Comparison of ENCODE assay signal across 1 cellular context in genomic region chr7:100478966-100479660, GRCh38.
TF ChIP-seq lines count a peak whose summit lies in the region.

TSC22D4 (minus strand) TSS chr7:100479214; CDS start chr7:100478038, 1,176 bp downstream.

TF ChIP-seq in HepG2, 621 proteins besides CTCF, POLR2A, EP300 and RAD21 (continued from another document and continues in another):
- TF ChIP-seq ZNF766 (CRISPR knock-in tag; IDR thresholded peaks at IDR 0.05; ENCODE audit: borderline replicate concordance) (0 out of 2 replicates have a peak, but pooled peaks have one; percentile 48), ZSCAN22 (CRISPR knock-in tag; IDR thresholded peaks at IDR 0.05) (no peak), EHMT2 (IDR thresholded peaks at IDR 0.05; ENCODE audit: borderline replicate concordance, low read depth, low read length) (no peak), TEAD3 (CRISPR knock-in tag; optimal IDR thresholded peaks at IDR 0.05; ENCODE audit: borderline replicate concordance) (no peak), ZNF335 (CRISPR knock-in tag; IDR thresholded peaks at IDR 0.05) (no peak), NR2F6 (IDR thresholded peaks at IDR 0.05) (no peak; the same call in 1 of the 2 replicates), NR2F6 (CRISPR knock-in tag; IDR thresholded peaks at IDR 0.05) (no peak), PHB2 (IDR thresholded peaks at IDR 0.05; ENCODE audit: partially characterized antibody) (no peak), ZNF296 (CRISPR knock-in tag; conservative IDR thresholded peaks at IDR 0.05) (no peak), ZNF777 (CRISPR knock-in tag; IDR thresholded peaks at IDR 0.05) (no peak; the same call in none of the 2 replicates), ZSCAN29 (CRISPR knock-in tag; conservative IDR thresholded peaks at IDR 0.05) (no peak), UBTF (CRISPR knock-in tag; IDR thresholded peaks at IDR 0.05) (peak; percentile 31; the same call in 1 of the 2 replicates), HOXA7 (CRISPR knock-in tag; IDR thresholded peaks at IDR 0.05) (no peak), BHLHE40 (IDR thresholded peaks at IDR 0.05; ENCODE audit: low read length) (no peak), HNRNPK (IDR thresholded peaks at IDR 0.05; ENCODE audit: low read depth, low read length, poor library complexity, severe bottlenecking) (peak; percentile 95), ZBTB10 (CRISPR knock-in tag; IDR thresholded peaks at IDR 0.05; ENCODE audit: borderline replicate concordance) (0 out of 2 replicates have a peak, but pooled peaks have one; percentile 73), RCOR2 (CRISPR knock-in tag; IDR thresholded peaks at IDR 0.05) (no peak), ZNF768 (CRISPR knock-in tag; IDR thresholded peaks at IDR 0.05) (no peak), KLF12 (CRISPR knock-in tag; IDR thresholded peaks at IDR 0.05; ENCODE audit: borderline replicate concordance) (0 out of 2 replicates have a peak, but pooled peaks have one; percentile 46), ZNF124 (CRISPR knock-in tag; IDR thresholded peaks at IDR 0.05) (no peak), REXO4 (CRISPR knock-in tag; IDR thresholded peaks at IDR 0.05; ENCODE audit: borderline replicate concordance) (no peak), ZNF747 (CRISPR knock-in tag; IDR thresholded peaks at IDR 0.05; ENCODE audit: borderline replicate concordance) (peak; percentile 71; the same call in 1 of the 2 replicates), ZNF354B (CRISPR knock-in tag; IDR thresholded peaks at IDR 0.05) (no peak), GLMP (CRISPR knock-in tag; IDR thresholded peaks at IDR 0.05; ENCODE audit: borderline replicate concordance) (no peak), TGIF2 (CRISPR knock-in tag; IDR thresholded peaks at IDR 0.05) (no peak), ATF7 (IDR thresholded peaks at IDR 0.05) (no peak), ATF7 (CRISPR knock-in tag; IDR thresholded peaks at IDR 0.05) (no peak), ZNF788 (CRISPR knock-in tag; IDR thresholded peaks at IDR 0.05; ENCODE audit: borderline replicate concordance) (peak; percentile 68; the same call in 1 of the 2 replicates), ELK4 (CRISPR knock-in tag; IDR thresholded peaks at IDR 0.05; ENCODE audit: borderline replicate concordance) (no peak), ZSCAN30 (CRISPR knock-in tag; IDR thresholded peaks at IDR 0.05) (no peak), ZNF563 (CRISPR knock-in tag; IDR thresholded peaks at IDR 0.05) (0 out of 2 replicates have a peak, but pooled peaks have one; percentile 9), IRF9 (CRISPR knock-in tag; IDR thresholded peaks at IDR 0.05; ENCODE audit: borderline replicate concordance) (peak; percentile 14; the same call in 1 of the 2 replicates), SP2 (CRISPR knock-in tag; IDR thresholded peaks at IDR 0.05) (no peak), ZNF17 (CRISPR knock-in tag; IDR thresholded peaks at IDR 0.05) (no peak), MIER3 (CRISPR knock-in tag; IDR thresholded peaks at IDR 0.05; ENCODE audit: borderline replicate concordance) (no peak; the same call in 1 of the 2 replicates), PLSCR1 (CRISPR knock-in tag; IDR thresholded peaks at IDR 0.05; ENCODE audit: borderline replicate concordance) (no peak), ZMAT3 (CRISPR knock-in tag; conservative IDR thresholded peaks at IDR 0.05) (no peak), THAP8 (CRISPR knock-in tag; IDR thresholded peaks at IDR 0.05; ENCODE audit: borderline replicate concordance) (no peak), ZNF580 (CRISPR knock-in tag; IDR thresholded peaks at IDR 0.05; ENCODE audit: borderline replicate concordance, low read depth) (no peak), GATAD2A (CRISPR knock-in tag; IDR thresholded peaks at IDR 0.05) (peak; percentile 78), ZNF282 (IDR thresholded peaks at IDR 0.05; ENCODE audit: partially characterized antibody) (no peak), ZNF572 (CRISPR knock-in tag; IDR thresholded peaks at IDR 0.05) (no peak), REPIN1 (CRISPR knock-in tag; IDR thresholded peaks at IDR 0.05; ENCODE audit: borderline replicate concordance, low read depth) (no peak), ZNF264 (CRISPR knock-in tag; IDR thresholded peaks at IDR 0.05) (no peak; the same call in 1 of the 2 replicates)
- TF ChIP-seq, protein P1, sequence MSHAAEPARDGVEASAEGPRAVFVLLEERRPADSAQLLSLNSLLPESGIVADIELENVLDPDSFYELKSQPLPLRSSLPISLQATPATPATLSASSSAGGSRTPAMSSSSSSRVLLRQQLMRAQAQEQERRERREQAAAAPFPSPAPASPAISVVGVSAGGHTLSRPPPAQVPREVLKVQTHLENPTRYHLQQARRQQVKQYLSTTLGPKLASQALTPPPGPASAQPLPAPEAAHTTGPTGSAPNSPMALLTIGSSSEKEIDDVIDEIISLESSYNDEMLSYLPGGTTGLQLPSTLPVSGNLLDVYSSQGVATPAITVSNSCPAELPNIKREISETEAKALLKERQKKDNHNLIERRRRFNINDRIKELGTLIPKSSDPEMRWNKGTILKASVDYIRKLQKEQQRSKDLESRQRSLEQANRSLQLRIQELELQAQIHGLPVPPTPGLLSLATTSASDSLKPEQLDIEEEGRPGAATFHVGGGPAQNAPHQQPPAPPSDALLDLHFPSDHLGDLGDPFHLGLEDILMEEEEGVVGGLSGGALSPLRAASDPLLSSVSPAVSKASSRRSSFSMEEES (CRISPR knock-in tag; IDR thresholded peaks at IDR 0.05) = no peak
- TF ChIP-seq, protein P2, sequence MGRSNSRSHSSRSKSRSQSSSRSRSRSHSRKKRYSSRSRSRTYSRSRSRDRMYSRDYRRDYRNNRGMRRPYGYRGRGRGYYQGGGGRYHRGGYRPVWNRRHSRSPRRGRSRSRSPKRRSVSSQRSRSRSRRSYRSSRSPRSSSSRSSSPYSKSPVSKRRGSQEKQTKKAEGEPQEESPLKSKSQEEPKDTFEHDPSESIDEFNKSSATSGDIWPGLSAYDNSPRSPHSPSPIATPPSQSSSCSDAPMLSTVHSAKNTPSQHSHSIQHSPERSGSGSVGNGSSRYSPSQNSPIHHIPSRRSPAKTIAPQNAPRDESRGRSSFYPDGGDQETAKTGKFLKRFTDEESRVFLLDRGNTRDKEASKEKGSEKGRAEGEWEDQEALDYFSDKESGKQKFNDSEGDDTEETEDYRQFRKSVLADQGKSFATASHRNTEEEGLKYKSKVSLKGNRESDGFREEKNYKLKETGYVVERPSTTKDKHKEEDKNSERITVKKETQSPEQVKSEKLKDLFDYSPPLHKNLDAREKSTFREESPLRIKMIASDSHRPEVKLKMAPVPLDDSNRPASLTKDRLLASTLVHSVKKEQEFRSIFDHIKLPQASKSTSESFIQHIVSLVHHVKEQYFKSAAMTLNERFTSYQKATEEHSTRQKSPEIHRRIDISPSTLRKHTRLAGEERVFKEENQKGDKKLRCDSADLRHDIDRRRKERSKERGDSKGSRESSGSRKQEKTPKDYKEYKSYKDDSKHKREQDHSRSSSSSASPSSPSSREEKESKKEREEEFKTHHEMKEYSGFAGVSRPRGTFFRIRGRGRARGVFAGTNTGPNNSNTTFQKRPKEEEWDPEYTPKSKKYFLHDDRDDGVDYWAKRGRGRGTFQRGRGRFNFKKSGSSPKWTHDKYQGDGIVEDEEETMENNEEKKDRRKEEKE (IDR thresholded peaks at IDR 0.05) = no peak
- TF ChIP-seq, protein P3, sequence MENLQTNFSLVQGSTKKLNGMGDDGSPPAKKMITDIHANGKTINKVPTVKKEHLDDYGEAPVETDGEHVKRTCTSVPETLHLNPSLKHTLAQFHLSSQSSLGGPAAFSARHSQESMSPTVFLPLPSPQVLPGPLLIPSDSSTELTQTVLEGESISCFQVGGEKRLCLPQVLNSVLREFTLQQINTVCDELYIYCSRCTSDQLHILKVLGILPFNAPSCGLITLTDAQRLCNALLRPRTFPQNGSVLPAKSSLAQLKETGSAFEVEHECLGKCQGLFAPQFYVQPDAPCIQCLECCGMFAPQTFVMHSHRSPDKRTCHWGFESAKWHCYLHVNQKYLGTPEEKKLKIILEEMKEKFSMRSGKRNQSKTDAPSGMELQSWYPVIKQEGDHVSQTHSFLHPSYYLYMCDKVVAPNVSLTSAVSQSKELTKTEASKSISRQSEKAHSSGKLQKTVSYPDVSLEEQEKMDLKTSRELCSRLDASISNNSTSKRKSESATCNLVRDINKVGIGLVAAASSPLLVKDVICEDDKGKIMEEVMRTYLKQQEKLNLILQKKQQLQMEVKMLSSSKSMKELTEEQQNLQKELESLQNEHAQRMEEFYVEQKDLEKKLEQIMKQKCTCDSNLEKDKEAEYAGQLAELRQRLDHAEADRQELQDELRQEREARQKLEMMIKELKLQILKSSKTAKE (CRISPR knock-in tag; IDR thresholded peaks at IDR 0.05; ENCODE audit: borderline replicate concordance) = no peak
- TF ChIP-seq, protein P4, sequence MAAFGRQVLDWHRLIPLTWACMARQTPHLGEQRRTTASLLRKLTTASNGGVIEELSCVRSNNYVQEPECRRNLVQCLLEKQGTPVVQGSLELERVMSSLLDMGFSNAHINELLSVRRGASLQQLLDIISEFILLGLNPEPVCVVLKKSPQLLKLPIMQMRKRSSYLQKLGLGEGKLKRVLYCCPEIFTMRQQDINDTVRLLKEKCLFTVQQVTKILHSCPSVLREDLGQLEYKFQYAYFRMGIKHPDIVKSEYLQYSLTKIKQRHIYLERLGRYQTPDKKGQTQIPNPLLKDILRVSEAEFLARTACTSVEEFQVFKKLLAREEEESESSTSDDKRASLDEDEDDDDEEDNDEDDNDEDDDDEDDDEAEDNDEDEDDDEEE (CRISPR knock-in tag; IDR thresholded peaks at IDR 0.05) = no peak
